17 cellular contexts compared by ENCODE assay signal in the genomic region with DNA sequence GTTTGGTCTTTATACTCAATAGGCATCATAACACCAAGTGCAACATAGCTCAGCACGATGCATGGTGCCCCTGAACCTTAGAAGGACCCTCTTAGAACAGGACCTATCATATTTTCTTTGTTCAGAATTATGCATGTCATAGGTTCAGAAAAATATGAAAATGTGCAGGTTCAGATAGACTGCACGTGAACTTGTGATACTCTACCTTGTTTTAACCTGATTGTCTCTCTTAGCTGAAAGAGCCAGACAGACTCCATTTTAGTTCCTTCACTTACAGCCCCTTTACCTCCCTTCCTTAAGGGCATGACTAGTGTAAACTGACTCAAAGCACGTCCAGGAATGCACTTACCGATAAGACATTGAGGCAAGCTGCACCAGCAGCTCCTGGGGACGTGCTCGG. TPM values are rescaled to one million over a fixed set of nuclear protein-coding genes. Genes with fewer than 3 reads are reported as not detected.
DNase-seq lines count a peak whose midpoint lies in the region; FAIRE-seq and TF ChIP-seq lines count a peak whose summit lies in the region.
"Had no signal": no experiment of that assay in that cellular context is flagged by ENCODE, and none has a peak within 500 bp of the region (broad histone marks: within the 10 kb centered on the region; RNA-seq: fewer than 3 reads in every experiment).

No MANE protein-coding gene starts in this region.

- H3K14ac ChIP-seq in mesenchymal stem cell (ENCODE audit: low read length in 2 of 2), result no peak overlapping the region

- TF ChIP-seq POLR2A in suprapubic skin (IDR thresholded peaks at IDR 0.05), result no peak
- no peak for TF ChIP-seq POLR2A in GM12891 (IDR thresholded peaks at IDR 0.05; ENCODE audit: low read depth, low read length)

- TF ChIP-seq EP300 in suprapubic skin (IDR thresholded peaks at IDR 0.05), result no peak

- H2BK12ac ChIP-seq in mesenchymal stem cell (ENCODE audit: low read length in 2 of 2), result no peak overlapping the region

- no TSS peak for BruUV-seq in A673 (replicated peaks; lab: Mats Ljungman, UMichigan)

- H3K27ac Mint-ChIP-seq in HFFc6, result peak overlapping the region; percentile 97
- peak overlapping the region; percentile 100 for H3K27ac Mint-ChIP-seq in chondrocyte (ENCODE audit: unreplicated experiment)
- H3K27ac Mint-ChIP-seq: B cell; stimulated activated naive CD8-positive, alpha-beta T cell treated with anti-CD3 and anti-CD28 coated beads, Interleukin-15, amount 100 ng/mL, for 72 hours had no signal

- intact Hi-C loops in A673 (cut with micrococcal nuclease; ENCODE audit: unreplicated experiment), result no loop called here

- no peak overlapping the region for H3K4me2 ChIP-seq in mesenchymal stem cell (ENCODE audit: low read length, poor library complexity, severe bottlenecking)

- peaks cover 38 to 89% of the 10 kb centered on the region in 2 experiments for H3K36me3 ChIP-seq in mesenchymal stem cell (ENCODE audit: control insufficient read depth in 1 of 2, insufficient read depth in 2 of 2, low read depth in 1 of 2, low read length in 2 of 2)
- H3K36me3 ChIP-seq in suprapubic skin, result peaks cover 37% of the 10 kb centered on the region
- H3K36me3 ChIP-seq in A673 (ENCODE audit: insufficient read depth, low read length, poor library complexity, severe bottlenecking), result no peaks in the 10 kb centered on the region

- H3K4me1 ChIP-seq in mesenchymal stem cell (ENCODE audit: control insufficient read depth, insufficient read depth, low read depth, low read length) (peaks cover 12% of the 10 kb centered on the region), suprapubic skin (peaks cover 43% of the 10 kb centered on the region), A673 (ENCODE audit: insufficient read depth, low read length, poor library complexity, severe bottlenecking) (peaks cover 14% of the 10 kb centered on the region)

- H3K18ac ChIP-seq in mesenchymal stem cell (ENCODE audit: low read depth in 1 of 2, low read length in 2 of 2), result no peak overlapping the region

- H3K4me3 ChIP-seq in mesenchymal stem cell (ENCODE audit: insufficient read depth in 1 of 2, low read depth in 1 of 2, low read length in 2 of 2) (no peak overlapping the region), suprapubic skin (no peak overlapping the region), A673 (ENCODE audit: low read depth, low read length, poor library complexity, severe bottlenecking) (no peak overlapping the region)
- H3K4me3 ChIP-seq: right atrium auricular region had no signal

- CTCF ChIA-PET in A673 (lab: Charles Lee), result no interaction called here

- H3K27ac ChIP-seq in mesenchymal stem cell (ENCODE audit: low read length, poor library complexity, severe bottlenecking), result peak overlapping the region; percentile 91
- H3K27ac ChIP-seq in suprapubic skin, result peak overlapping the region; percentile 88
- no peak overlapping the region for H3K27ac ChIP-seq in A673 (ENCODE audit: low read depth, low read length, poor library complexity, severe bottlenecking)

- H3K4me3 Mint-ChIP-seq in HFFc6 (no peak overlapping the region), chondrocyte (ENCODE audit: unreplicated experiment) (no peak overlapping the region)
- H3K4me3 Mint-ChIP-seq: B cell; central memory CD8-positive, alpha-beta T cell; stimulated activated naive CD8-positive, alpha-beta T cell treated with anti-CD3 and anti-CD28 coated beads, Interleukin-15, amount 100 ng/mL, for 72 hours had no signal

- peaks cover 2% of the 10 kb centered on the region for H3K79me1 ChIP-seq in mesenchymal stem cell (replicated peaks; ENCODE audit: low read length, poor library complexity, severe bottlenecking)

- H3K9me3 Mint-ChIP-seq in HFFc6, result no peaks in the 10 kb centered on the region
- no peaks in the 10 kb centered on the region for H3K9me3 Mint-ChIP-seq in chondrocyte (ENCODE audit: low read depth)
- H3K9me3 Mint-ChIP-seq: central memory CD8-positive, alpha-beta T cell; stimulated activated naive CD8-positive, alpha-beta T cell treated with anti-CD3 and anti-CD28 coated beads, Interleukin-15, amount 100 ng/mL, for 72 hours had no signal

- no peak overlapping the region for H4K91ac ChIP-seq in mesenchymal stem cell (ENCODE audit: low read length)

- H3K27me3 Mint-ChIP-seq in HFFc6 (ENCODE audit: insufficient read depth) (peaks cover 7% of the 10 kb centered on the region), chondrocyte (ENCODE audit: low read depth) (no peaks in the 10 kb centered on the region)
- H3K27me3 Mint-ChIP-seq: B cell; central memory CD8-positive, alpha-beta T cell; stimulated activated naive CD8-positive, alpha-beta T cell treated with anti-CD3 and anti-CD28 coated beads, Interleukin-15, amount 100 ng/mL, for 72 hours had no signal

- WGBS in mesenchymal stem cell, result 76% methylated on average over 5 of the region's 6 CpGs
- 63% methylated on average over 6 of the region's 6 CpGs for WGBS in suprapubic skin

- no peak for FAIRE-seq in GM12891 (lab: Jason Lieb, UNC)
- FAIRE-seq: GM12892 had no signal

- H3K23ac ChIP-seq in mesenchymal stem cell (ENCODE audit: low read length in 2 of 2), result no peak overlapping the region

- no peak overlapping the region for H4K8ac ChIP-seq in mesenchymal stem cell (ENCODE audit: low read length)

- no peak overlapping the region for H2BK120ac ChIP-seq in mesenchymal stem cell (ENCODE audit: low read depth, low read length)

- H3K4ac ChIP-seq in mesenchymal stem cell (ENCODE audit: low read depth in 1 of 2, low read length in 2 of 2), result no peak overlapping the region

- H2AK5ac ChIP-seq in mesenchymal stem cell (ENCODE audit: low read length, severe bottlenecking), result peak overlapping the region; percentile 35

- no peak overlapping the region for H2AFZ ChIP-seq in mesenchymal stem cell (ENCODE audit: low read depth, low read length)

- no peak overlapping the region for H2BK5ac ChIP-seq in mesenchymal stem cell (ENCODE audit: low read depth, low read length, poor library complexity, severe bottlenecking)

- H3K4me1 Mint-ChIP-seq in HFFc6 (ENCODE audit: low read depth) (peaks cover 76% of the 10 kb centered on the region), chondrocyte (ENCODE audit: low read depth) (peaks cover 65% of the 10 kb centered on the region)
- H3K4me1 Mint-ChIP-seq: central memory CD8-positive, alpha-beta T cell had no signal

- POLR2A ChIA-PET in A673 (lab: Charles Lee; ENCODE audit: low non-redundant PET), result no interaction called here

- H3K36me3 Mint-ChIP-seq in HFFc6 (ENCODE audit: low read depth) (peaks cover 82% of the 10 kb centered on the region), chondrocyte (ENCODE audit: low read depth) (peaks cover 42% of the 10 kb centered on the region)

- no peak overlapping the region for H3K9ac ChIP-seq in mesenchymal stem cell (ENCODE audit: low read length)

- no peak overlapping the region for H2BK15ac ChIP-seq in mesenchymal stem cell (ENCODE audit: low read depth, poor library complexity, severe bottlenecking)

- TF ChIP-seq CTCF in HFFc6 (IDR thresholded peaks at IDR 0.05), result no peak
- no peak for TF ChIP-seq CTCF in chondrocyte (IDR thresholded peaks at IDR 0.05)
- TF ChIP-seq CTCF in suprapubic skin (IDR thresholded peaks at IDR 0.05), result no peak
- TF ChIP-seq CTCF in A673 (conservative IDR thresholded peaks at IDR 0.05; ENCODE audit: low read depth, low read length), result no peak

- H3K9me3 ChIP-seq in mesenchymal stem cell (ENCODE audit: control insufficient read depth, low read length) (no peaks in the 10 kb centered on the region), suprapubic skin (no peaks in the 10 kb centered on the region), A673 (ENCODE audit: low read depth, low read length, poor library complexity, severe bottlenecking) (no peaks in the 10 kb centered on the region)
- H3K9me3 ChIP-seq: right atrium auricular region had no signal

- DNase-seq in HFFc6 (no peak), chondrocyte (ENCODE audit: low spot score) (no peak), mesenchymal stem cell (no peak), suprapubic skin (ENCODE audit: low spot score in 2 of 2) (peak in 1 of 2 donors; percentile 24), DMS79 treated with DMSO at 0.1 percent for 48 hours (lab: John Stamatoyannopoulos, UW) (no peak), NCI-H2107 treated with DMSO at 0.1 percent for 48 hours (lab: John Stamatoyannopoulos, UW; ENCODE audit: unreplicated experiment) (no peak), GM12891 (ENCODE audit: insufficient read length, low spot score) (no peak), A673 (ENCODE audit: low spot score) (no peak)
- DNase-seq: activated effector memory CD4-positive, alpha-beta T cell treated with anti-CD3 and anti-CD28 coated beads, Interleukin-2, amount 50 U/mL, for 16 hours; effector CD4-positive, alpha-beta T cell; GF-D8; NCI-H69; stimulated activated naive CD8-positive, alpha-beta T cell treated with anti-CD3 and anti-CD28 coated beads, Interleukin-15, amount 100 ng/mL, for 72 hours had no signal

- H3K27me3 ChIP-seq in mesenchymal stem cell (ENCODE audit: control insufficient read depth in 1 of 2, insufficient read depth in 1 of 2, low read length in 2 of 2) (no peaks in the 10 kb centered on the region), suprapubic skin (no peaks in the 10 kb centered on the region), A673 (replicated peaks; ENCODE audit: insufficient read depth, low read depth, low read length, poor library complexity) (no peaks in the 10 kb centered on the region)
- H3K27me3 ChIP-seq: right atrium auricular region had no signal

TF ChIP-seq in GM12891, 5 proteins besides CTCF, POLR2A, EP300 and RAD21:
- TF ChIP-seq POLR2AphosphoS5 (IDR thresholded peaks at IDR 0.05; ENCODE audit: low read depth, low read length), result no peak
TF ChIP-seq in GM12891: peak in this region for 0.

RNA-seq across cellular contexts. Expression of a gene that starts 35.1 kb away (rescaled TPM):
- total RNA-seq in HFFc6 (2021; fragmentation: NEBNext Ultra II Directional; extraction: Animal tissue kit (Norgen Biotek cat#: 25700)), result 100 to 1,000 TPM; 401 to 553 (median 530) TPM
- total RNA-seq in chondrocyte (291 to 526 TPM (median 524 TPM) in 3 replicates), suprapubic skin (100 to 1,000 TPM in 3 of 4 donors, 10 to 100 TPM in 1; 77.8 to 174 (median 116) TPM), A673 (2021) (15.9 and 24.2 TPM in 2 replicates)
- 151 TPM for polyA plus RNA-seq in mesenchymal stem cell (2013, experiment 1 of 2)
- 144 TPM for polyA plus RNA-seq in mesenchymal stem cell (2013, experiment 2 of 2)
- polyA plus RNA-seq in GM12891 (2012; ENCODE audit: low read depth, missing spikeins), result 0.37 TPM

RNA-seq across cellular contexts. Expression of a gene that starts 49.4 kb away (rescaled TPM):
- total RNA-seq in HFFc6 (2021; fragmentation: NEBNext Ultra II Directional; extraction: Animal tissue kit (Norgen Biotek cat#: 25700)), result 10 to 100 TPM; 21.6 to 55.3 (median 48.1) TPM
- total RNA-seq in chondrocyte (7.5 to 9.3 TPM (median 8.4 TPM) in 3 replicates), suprapubic skin (1 to 10 TPM; 1.4 to 4.3 (median 2.8) TPM), A673 (2021) (67.9 and 68.5 TPM in 2 replicates)
- polyA plus RNA-seq in mesenchymal stem cell (2013, experiment 1 of 2), result 8.3 TPM
- 8.3 TPM for polyA plus RNA-seq in mesenchymal stem cell (2013, experiment 2 of 2)
- 16.6 TPM for polyA plus RNA-seq in GM12891 (2012; ENCODE audit: low read depth, missing spikeins)
